In genomic region chr5:166991586-166991985, GRCh38 we compare ENCODE assay signal across 32 cellular contexts. TPM values are rescaled to one million over a fixed set of nuclear protein-coding genes. Genes with fewer than 3 reads are reported as not detected.
"Had no signal": no experiment of that assay in that cellular context is flagged by ENCODE, and none has a peak within 500 bp of the region (broad histone marks: within the 10 kb centered on the region; RNA-seq: fewer than 3 reads in every experiment).

No MANE protein-coding gene starts in this region.

- H3K36me3 Mint-ChIP-seq: activated naive CD8-positive, alpha-beta T cell had no signal

- H3K9me3 Mint-ChIP-seq: activated T-helper 17 cell treated with anti-CD3 and anti-CD28 coated beads, Interleukin-2, amount 50 U/mL, for 72 hours; dendritic cell treated with granulocyte-macrophage colony-stimulating factor and Interleukin-4, amounts not matched to agents 40 ng/mL and 50 ng/mL, for 4 days had no signal

- DNase-seq: activated B cell treated with CpG ODN at 0.5 μM for 24 hours; activated CD4-positive, alpha-beta T cell treated with anti-CD3 and anti-CD28 coated beads for 48 hours; activated CD4-positive, alpha-beta T cell treated with anti-CD3 and anti-CD28 coated beads, Interleukin-2, amount 50 U/mL, for 1 hour; activated CD4-positive, alpha-beta T cell treated with anti-CD3 and anti-CD28 coated beads, Interleukin-2, amount 50 U/mL, for 48 hours; activated CD8-positive, alpha-beta memory T cell treated with anti-CD3 and anti-CD28 coated beads for 24 hours; activated CD8-positive, alpha-beta T cell treated with anti-CD3 and anti-CD28 coated beads for 36 hours; activated effector memory CD4-positive, alpha-beta T cell treated with Interleukin-2 at 50 U/mL for 16 hours; activated gamma-delta T cell treated with Interleukin-2 at 50 U/mL for 16 hours; activated naive CD4-positive, alpha-beta T cell treated with anti-CD3 and anti-CD28 coated beads, Interleukin-2, amount 50 U/mL, for 16 hours; activated naive CD4-positive, alpha-beta T cell treated with Interleukin-2 at 50 U/mL for 16 hours; activated T-cell treated with anti-CD3 and anti-CD28 coated beads, Interleukin-2, amount 50 U/mL, for 4 hours; amniotic stem cell; anterior cingulate cortex; brain microvascular endothelial cell; effector CD4-positive, alpha-beta T cell; effector memory CD8-positive, alpha-beta T cell; erythroblast; foreskin keratinocyte; glutamatergic neuron; heart left ventricle; T-helper 1 cell; T-helper 17 cell; T1000; WERI-Rb-1 had no signal

- H3K4me3 ChIP-seq: coronary artery, esophagus muscularis mucosa, heart left ventricle had no signal

- H3K4me1 ChIP-seq: foreskin keratinocyte, heart left ventricle had no signal

- ATAC-seq: activated CD4-positive, CD25-positive, alpha-beta regulatory T cell treated with anti-CD3 and anti-CD28 coated beads, Interleukin-2, amount 50 U/mL, for 24 hours; activated CD8-positive, alpha-beta T cell treated with anti-CD3 and anti-CD28 coated beads for 36 hours; activated T-cell treated with anti-CD3 and anti-CD28 coated beads, Interleukin-2, amount 50 U/mL, for 4 hours; activated T-helper 17 cell treated with anti-CD3 and anti-CD28 coated beads, Interleukin-2, amount 50 U/mL, for 72 hours; effector memory CD8-positive, alpha-beta T cell; foreskin keratinocyte; heart left ventricle; T-helper 17 cell had no signal

- H3K27me3 ChIP-seq: brain microvascular endothelial cell, esophagus muscularis mucosa, foreskin keratinocyte had no signal

- H3K27ac ChIP-seq: brain microvascular endothelial cell, coronary artery, foreskin keratinocyte, WERI-Rb-1 had no signal

- H3K27me3 Mint-ChIP-seq: activated B cell treated with CpG ODN at 0.5 μM for 24 hours; activated CD8-positive, alpha-beta T cell treated with anti-CD3 and anti-CD28 coated beads for 36 hours; activated naive CD8-positive, alpha-beta T cell; activated T-helper 17 cell treated with anti-CD3 and anti-CD28 coated beads, Interleukin-2, amount 50 U/mL, for 72 hours; central memory CD8-positive, alpha-beta T cell; dendritic cell treated with granulocyte-macrophage colony-stimulating factor and Interleukin-4, amounts not matched to agents 40 ng/mL and 50 ng/mL, for 4 days; effector memory CD8-positive, alpha-beta T cell; T-helper 17 cell had no signal

- H3K9me3 ChIP-seq: esophagus muscularis mucosa, heart left ventricle had no signal

- H3K4me3 Mint-ChIP-seq: activated B cell treated with CpG ODN at 0.5 μM for 24 hours; activated CD8-positive, alpha-beta T cell treated with anti-CD3 and anti-CD28 coated beads for 36 hours; activated naive CD8-positive, alpha-beta T cell; activated T-cell treated with anti-CD3 and anti-CD28 coated beads, Interleukin-2, amount 50 U/mL, for 4 hours; activated T-helper 17 cell treated with anti-CD3 and anti-CD28 coated beads, Interleukin-2, amount 50 U/mL, for 72 hours; central memory CD8-positive, alpha-beta T cell; dendritic cell treated with granulocyte-macrophage colony-stimulating factor and Interleukin-4, amounts not matched to agents 40 ng/mL and 50 ng/mL, for 4 days; effector memory CD8-positive, alpha-beta T cell; T-helper 17 cell; T-helper 2 cell treated with Interferon-gamma antibody and Interleukin-4, amounts not matched to agents 5 μg/mL and 100 μg/mL, for 36 hours had no signal

- H3K27ac Mint-ChIP-seq: activated B cell treated with CpG ODN at 0.5 μM for 24 hours; activated CD8-positive, alpha-beta T cell treated with anti-CD3 and anti-CD28 coated beads for 36 hours; activated naive CD8-positive, alpha-beta T cell; activated T-helper 17 cell treated with anti-CD3 and anti-CD28 coated beads, Interleukin-2, amount 50 U/mL, for 72 hours; dendritic cell treated with granulocyte-macrophage colony-stimulating factor and Interleukin-4, amounts not matched to agents 40 ng/mL and 50 ng/mL, for 4 days; effector memory CD8-positive, alpha-beta T cell; T-helper 17 cell; T-helper 2 cell treated with Interferon-gamma antibody and Interleukin-4, amounts not matched to agents 5 μg/mL and 100 μg/mL, for 36 hours had no signal

- H3K36me3 ChIP-seq: brain microvascular endothelial cell, esophagus muscularis mucosa, heart left ventricle, WERI-Rb-1 had no signal

- H3K4me1 Mint-ChIP-seq: activated B cell treated with CpG ODN at 0.5 μM for 24 hours; activated T-helper 17 cell treated with anti-CD3 and anti-CD28 coated beads, Interleukin-2, amount 50 U/mL, for 72 hours; central memory CD8-positive, alpha-beta T cell; T-helper 17 cell had no signal

RNA-seq across cellular contexts. Expression of gene TENM2, which starts 12.8 kb away (rescaled TPM):
- total RNA-seq: activated B cell treated with CpG ODN at 0.5 μM for 24 hours; activated CD8-positive, alpha-beta T cell treated with anti-CD3 and anti-CD28 coated beads for 36 hours; T-helper 17 cell had no signal
